Comparison of ENCODE assay signal across 1 cellular context in genomic region chr14:106551265-106551664, GRCh38.
TF ChIP-seq lines count a peak whose summit lies in the region.

No MANE protein-coding gene starts in this region.

TF ChIP-seq in SK-N-SH treated with all-trans-retinoic acid at 6 μM for 48 hours, 23 proteins besides CTCF, POLR2A, EP300 and RAD21 (continued from another document):
- TF ChIP-seq, protein P1, sequence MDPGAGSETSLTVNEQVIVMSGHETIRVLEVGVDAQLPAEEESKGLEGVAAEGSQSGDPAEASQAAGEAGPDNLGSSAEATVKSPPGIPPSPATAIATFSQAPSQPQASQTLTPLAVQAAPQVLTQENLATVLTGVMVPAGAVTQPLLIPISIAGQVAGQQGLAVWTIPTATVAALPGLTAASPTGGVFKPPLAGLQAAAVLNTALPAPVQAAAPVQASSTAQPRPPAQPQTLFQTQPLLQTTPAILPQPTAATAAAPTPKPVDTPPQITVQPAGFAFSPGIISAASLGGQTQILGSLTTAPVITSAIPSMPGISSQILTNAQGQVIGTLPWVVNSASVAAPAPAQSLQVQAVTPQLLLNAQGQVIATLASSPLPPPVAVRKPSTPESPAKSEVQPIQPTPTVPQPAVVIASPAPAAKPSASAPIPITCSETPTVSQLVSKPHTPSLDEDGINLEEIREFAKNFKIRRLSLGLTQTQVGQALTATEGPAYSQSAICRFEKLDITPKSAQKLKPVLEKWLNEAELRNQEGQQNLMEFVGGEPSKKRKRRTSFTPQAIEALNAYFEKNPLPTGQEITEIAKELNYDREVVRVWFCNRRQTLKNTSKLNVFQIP (CRISPR knock-in tag; IDR thresholded peaks at IDR 0.05; ENCODE audit: borderline replicate concordance, low read depth), result no peak
- TF ChIP-seq, protein P2, sequence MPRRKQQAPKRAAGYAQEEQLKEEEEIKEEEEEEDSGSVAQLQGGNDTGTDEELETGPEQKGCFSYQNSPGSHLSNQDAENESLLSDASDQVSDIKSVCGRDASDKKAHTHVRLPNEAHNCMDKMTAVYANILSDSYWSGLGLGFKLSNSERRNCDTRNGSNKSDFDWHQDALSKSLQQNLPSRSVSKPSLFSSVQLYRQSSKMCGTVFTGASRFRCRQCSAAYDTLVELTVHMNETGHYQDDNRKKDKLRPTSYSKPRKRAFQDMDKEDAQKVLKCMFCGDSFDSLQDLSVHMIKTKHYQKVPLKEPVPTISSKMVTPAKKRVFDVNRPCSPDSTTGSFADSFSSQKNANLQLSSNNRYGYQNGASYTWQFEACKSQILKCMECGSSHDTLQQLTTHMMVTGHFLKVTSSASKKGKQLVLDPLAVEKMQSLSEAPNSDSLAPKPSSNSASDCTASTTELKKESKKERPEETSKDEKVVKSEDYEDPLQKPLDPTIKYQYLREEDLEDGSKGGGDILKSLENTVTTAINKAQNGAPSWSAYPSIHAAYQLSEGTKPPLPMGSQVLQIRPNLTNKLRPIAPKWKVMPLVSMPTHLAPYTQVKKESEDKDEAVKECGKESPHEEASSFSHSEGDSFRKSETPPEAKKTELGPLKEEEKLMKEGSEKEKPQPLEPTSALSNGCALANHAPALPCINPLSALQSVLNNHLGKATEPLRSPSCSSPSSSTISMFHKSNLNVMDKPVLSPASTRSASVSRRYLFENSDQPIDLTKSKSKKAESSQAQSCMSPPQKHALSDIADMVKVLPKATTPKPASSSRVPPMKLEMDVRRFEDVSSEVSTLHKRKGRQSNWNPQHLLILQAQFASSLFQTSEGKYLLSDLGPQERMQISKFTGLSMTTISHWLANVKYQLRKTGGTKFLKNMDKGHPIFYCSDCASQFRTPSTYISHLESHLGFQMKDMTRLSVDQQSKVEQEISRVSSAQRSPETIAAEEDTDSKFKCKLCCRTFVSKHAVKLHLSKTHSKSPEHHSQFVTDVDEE (CRISPR knock-in tag; IDR thresholded peaks at IDR 0.05), result no peak
- TF ChIP-seq, protein P3, sequence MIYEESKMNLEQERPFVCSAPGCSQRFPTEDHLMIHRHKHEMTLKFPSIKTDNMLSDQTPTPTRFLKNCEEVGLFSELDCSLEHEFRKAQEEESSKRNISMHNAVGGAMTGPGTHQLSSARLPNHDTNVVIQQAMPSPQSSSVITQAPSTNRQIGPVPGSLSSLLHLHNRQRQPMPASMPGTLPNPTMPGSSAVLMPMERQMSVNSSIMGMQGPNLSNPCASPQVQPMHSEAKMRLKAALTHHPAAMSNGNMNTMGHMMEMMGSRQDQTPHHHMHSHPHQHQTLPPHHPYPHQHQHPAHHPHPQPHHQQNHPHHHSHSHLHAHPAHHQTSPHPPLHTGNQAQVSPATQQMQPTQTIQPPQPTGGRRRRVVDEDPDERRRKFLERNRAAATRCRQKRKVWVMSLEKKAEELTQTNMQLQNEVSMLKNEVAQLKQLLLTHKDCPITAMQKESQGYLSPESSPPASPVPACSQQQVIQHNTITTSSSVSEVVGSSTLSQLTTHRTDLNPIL (CRISPR knock-in tag; IDR thresholded peaks at IDR 0.05; ENCODE audit: low read depth), result no peak
- no peak for TF ChIP-seq TOX (CRISPR knock-in tag; IDR thresholded peaks at IDR 0.05; ENCODE audit: borderline replicate concordance)
